Comparison of ENCODE assay signal across 7 cellular contexts in the genomic region with DNA sequence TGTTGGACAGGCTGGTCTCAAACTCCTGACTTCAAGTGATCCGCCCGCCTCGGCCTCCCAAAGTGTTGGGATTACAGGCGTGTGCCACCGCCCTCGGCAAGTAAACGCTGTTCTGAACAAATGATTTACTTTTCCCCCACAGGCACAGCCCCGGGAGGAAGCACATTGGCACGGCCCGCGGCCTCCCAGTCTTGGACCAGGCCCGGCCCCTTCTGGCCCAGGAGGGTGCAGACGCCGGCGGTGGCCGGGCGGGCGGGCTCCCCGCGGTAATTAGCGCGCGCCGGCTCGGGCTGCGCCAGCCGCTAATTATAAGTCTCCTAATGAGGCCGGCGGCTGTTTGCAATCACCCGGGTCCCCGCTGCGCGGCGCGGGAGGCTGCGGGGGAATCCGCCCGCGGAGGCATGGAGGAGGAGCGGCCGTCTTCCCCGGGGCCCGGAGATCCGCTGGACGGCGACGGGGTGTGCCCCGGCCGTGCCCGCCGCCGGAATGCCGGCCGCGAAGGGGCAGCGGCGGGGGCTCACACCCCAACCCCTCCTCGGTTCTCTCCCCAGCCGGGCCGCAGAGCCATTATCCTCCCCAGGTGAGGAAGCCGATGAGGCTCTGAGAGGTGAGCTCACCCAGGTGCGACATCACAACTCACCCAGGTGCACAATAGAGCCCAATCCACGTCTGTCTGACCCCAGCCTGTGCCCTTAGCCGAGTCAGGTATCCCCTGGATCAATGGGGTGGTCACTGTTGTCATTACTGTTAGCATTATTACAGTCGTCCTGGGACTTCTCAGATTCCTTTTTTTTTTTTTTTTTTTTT. TPM values are rescaled to one million over a fixed set of nuclear protein-coding genes. Genes with fewer than 3 reads are reported as not detected.
DNase-seq lines count a peak whose midpoint lies in the region; ATAC-seq and TF ChIP-seq lines count a peak whose summit lies in the region.

No MANE protein-coding gene starts in this region.

- peaks cover 6% of the 10 kb centered on the region for H3K27me3 Mint-ChIP-seq in activated T-cell treated with anti-CD3 and anti-CD28 coated beads, Interleukin-2, amount 50 U/mL, for 4 hours (ENCODE audit: low read depth)
- peaks cover 54% of the 10 kb centered on the region for H3K27me3 Mint-ChIP-seq in nephron progenitor cell (ENCODE audit: low read depth, poor library complexity)

- peak overlapping the region; percentile 54 for H3K4me3 Mint-ChIP-seq in activated T-cell treated with anti-CD3 and anti-CD28 coated beads, Interleukin-2, amount 50 U/mL, for 4 hours
- peak overlapping the region; percentile 67 for H3K4me3 Mint-ChIP-seq in nephron progenitor cell

- peak overlapping the region; percentile 20 for H3K4me3 ChIP-seq in fibroblast of mammary gland (ENCODE audit: control insufficient read depth, low read depth, low read length)

- H3K9me3 Mint-ChIP-seq in activated T-cell treated with anti-CD3 and anti-CD28 coated beads, Interleukin-2, amount 50 U/mL, for 4 hours: no peaks in the 10 kb centered on the region
- H3K9me3 Mint-ChIP-seq in nephron progenitor cell: no peaks in the 10 kb centered on the region

- no peak overlapping the region for H3K27ac Mint-ChIP-seq in nephron progenitor cell

- peak; percentile 20 to 29 for ATAC-seq in activated T-cell treated with anti-CD3 and anti-CD28 coated beads, Interleukin-2, amount 50 U/mL, for 4 hours
- ATAC-seq in HG03108 (IDR thresholded peaks at IDR 0.05; ENCODE audit: unreplicated experiment): no peak

- no peak for TF ChIP-seq CTCF in fibroblast of mammary gland (conservative IDR thresholded peaks at IDR 0.05; ENCODE audit: control insufficient read depth, insufficient read depth, low read depth, low read length)
- peak; percentile 21 for TF ChIP-seq CTCF in nephron progenitor cell (IDR thresholded peaks at IDR 0.05)

- DNase-seq in GM19238 (ENCODE audit: insufficient read length, low spot score): peak; percentile 15
- DNase-seq in NOMO-1 treated with DMSO at 0.1 percent for 48 hours (lab: John Stamatoyannopoulos, UW; ENCODE audit: unreplicated experiment): peak; percentile 62
- peak; percentile 51 for DNase-seq in activated T-cell treated with anti-CD3 and anti-CD28 coated beads, Interleukin-2, amount 50 U/mL, for 4 hours
- peak; percentile 19 for DNase-seq in fibroblast of mammary gland (ENCODE audit: low read depth)
- peak; percentile 67 for DNase-seq in nephron progenitor cell
- peak; percentile 54 for DNase-seq in superior temporal gyrus (ENCODE audit: extremely low spot score)

- H3K36me3 Mint-ChIP-seq in activated T-cell treated with anti-CD3 and anti-CD28 coated beads, Interleukin-2, amount 50 U/mL, for 4 hours (ENCODE audit: insufficient read depth): no peaks in the 10 kb centered on the region
- H3K36me3 Mint-ChIP-seq in nephron progenitor cell (ENCODE audit: low read depth): peaks cover 2% of the 10 kb centered on the region

- H3K4me1 Mint-ChIP-seq in activated T-cell treated with anti-CD3 and anti-CD28 coated beads, Interleukin-2, amount 50 U/mL, for 4 hours (ENCODE audit: low read depth): peaks cover 34% of the 10 kb centered on the region
- H3K4me1 Mint-ChIP-seq in nephron progenitor cell: peaks cover 25% of the 10 kb centered on the region

RNA-seq across cellular contexts. Expression of a gene that starts 3.3 kb away (rescaled TPM):
- 10 to 100 TPM; 81.6 to 93.0 (median 92.6) TPM for total RNA-seq in activated T-cell treated with anti-CD3 and anti-CD28 coated beads, Interleukin-2, amount 50 U/mL, for 4 hours

RNA-seq across cellular contexts. Expression of a gene that starts 50.4 kb away (rescaled TPM):
- 100 to 1,000 TPM; 152 to 169 (median 161) TPM for total RNA-seq in activated T-cell treated with anti-CD3 and anti-CD28 coated beads, Interleukin-2, amount 50 U/mL, for 4 hours

RNA-seq across cellular contexts. Expression of a gene that starts 55.6 kb away (rescaled TPM):
- 10 to 100 TPM; 23.6 to 29.9 (median 26.4) TPM for total RNA-seq in activated T-cell treated with anti-CD3 and anti-CD28 coated beads, Interleukin-2, amount 50 U/mL, for 4 hours

RNA-seq across cellular contexts. Expression of a gene that starts 55.9 kb away (rescaled TPM):
- under 1 TPM in 2 of 3 donors, not detected in 1; 0.18 to 0.26 TPM for total RNA-seq in activated T-cell treated with anti-CD3 and anti-CD28 coated beads, Interleukin-2, amount 50 U/mL, for 4 hours

Comparison
In these comparisons a context has a peak if more than half of its experiments do, and no peak if none do; other contexts are left out.
1. DNase-seq: peak in every context shown above with its lines; median percentile 67 in nephron progenitor cell; 62 in NOMO-1 treated with DMSO at 0.1 percent for 48 hours; 54 in superior temporal gyrus; 51 in activated T-cell treated with anti-CD3 and anti-CD28 coated beads, Interleukin-2, amount 50 U/mL, for 4 hours; 19 in fibroblast of mammary gland; 15 in GM19238.